11 cellular contexts compared by ENCODE assay signal in the genomic region with DNA sequence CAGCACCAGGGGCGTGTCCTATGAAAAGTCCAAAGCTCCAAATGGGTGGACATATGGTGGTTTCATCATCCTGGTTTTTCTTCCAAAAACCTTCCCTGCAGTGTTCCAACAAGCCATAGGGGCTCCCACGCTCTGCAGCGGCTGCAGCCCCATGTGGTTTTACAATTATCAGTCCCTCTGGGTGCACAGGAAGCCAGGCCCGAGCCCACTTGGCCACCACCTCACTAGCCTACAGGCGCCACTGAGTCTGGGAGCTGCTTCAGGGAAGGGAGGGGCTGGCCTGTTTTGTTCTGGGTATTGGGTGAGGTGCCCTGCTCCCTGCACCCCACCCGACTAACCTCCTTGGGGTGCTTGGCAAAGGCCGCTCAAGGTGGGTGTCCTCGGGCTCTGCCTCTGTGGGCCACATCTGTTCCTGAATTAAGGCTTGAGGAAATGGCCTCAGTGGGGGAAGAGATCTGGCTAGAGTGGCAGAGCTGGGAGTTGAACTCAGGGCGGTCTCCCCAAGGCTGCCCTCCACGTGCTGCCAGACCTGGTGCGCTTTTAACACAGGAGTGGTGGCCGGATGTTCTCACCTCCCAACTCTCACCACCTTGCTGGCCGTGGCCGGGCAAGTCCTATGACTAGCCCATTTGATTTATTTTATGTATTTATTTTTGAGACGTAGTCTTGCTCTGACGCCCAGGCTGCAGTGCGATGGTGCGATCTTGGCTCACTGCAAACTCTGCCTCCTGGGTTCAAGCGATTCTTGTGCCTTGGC. TPM values are rescaled to one million over a fixed set of nuclear protein-coding genes. Genes with fewer than 3 reads are reported as not detected.
DNase-seq lines count a peak whose midpoint lies in the region; ATAC-seq and TF ChIP-seq lines count a peak whose summit lies in the region.
"Had no signal": no experiment of that assay in that cellular context is flagged by ENCODE, and none has a peak within 500 bp of the region (broad histone marks: within the 10 kb centered on the region; RNA-seq: fewer than 3 reads in every experiment).

No MANE protein-coding gene starts in this region.

- intact Hi-C loops in activated CD8-positive, alpha-beta T cell treated with anti-CD3 and anti-CD28 coated beads for 36 hours (cut with micrococcal nuclease) = loop anchor here (10.0 kb wide), 1 partner anchor 165 kb away; the partner anchor contains the start of gene ARL2
- intact Hi-C loops in left ventricle myocardium superior (cut with micrococcal nuclease) = no loop called here

- no peak for TF ChIP-seq CTCF in activated CD8-positive, alpha-beta T cell treated with anti-CD3 and anti-CD28 coated beads for 36 hours (IDR thresholded peaks at IDR 0.05)
- TF ChIP-seq CTCF in thoracic aorta (IDR thresholded peaks at IDR 0.05) = peak; percentile 13

- no peaks in the 10 kb centered on the region for H3K27me3 ChIP-seq in thoracic aorta (replicated peaks; ENCODE audit: insufficient read depth)

- peak overlapping the region; percentile 51 for H3K27ac Mint-ChIP-seq in activated CD8-positive, alpha-beta T cell treated with anti-CD3 and anti-CD28 coated beads, Interleukin-2, amount 10 ng/mL, durations not matched to agents 7 days and 5 days
- no peak overlapping the region for H3K27ac Mint-ChIP-seq in activated CD8-positive, alpha-beta T cell treated with anti-CD3 and anti-CD28 coated beads for 36 hours
- H3K27ac Mint-ChIP-seq in T-helper 17 cell = peak overlapping the region; percentile 98

- H3K4me1 Mint-ChIP-seq in activated CD8-positive, alpha-beta T cell treated with anti-CD3 and anti-CD28 coated beads, Interleukin-2, amount 10 ng/mL, durations not matched to agents 7 days and 5 days (ENCODE audit: low read depth) = peaks cover 82% of the 10 kb centered on the region
- peaks cover 76% of the 10 kb centered on the region for H3K4me1 Mint-ChIP-seq in activated CD8-positive, alpha-beta T cell treated with anti-CD3 and anti-CD28 coated beads for 36 hours (ENCODE audit: low read depth)
- peaks cover 56% of the 10 kb centered on the region for H3K4me1 Mint-ChIP-seq in T-helper 17 cell

- no peaks in the 10 kb centered on the region for H3K9me3 ChIP-seq in T-helper 17 cell (ENCODE audit: control insufficient read depth, low read length, poor library complexity, severe bottlenecking)
- no peaks in the 10 kb centered on the region for H3K9me3 ChIP-seq in thoracic aorta

- no peak for DNase-seq in activated CD8-positive, alpha-beta T cell treated with anti-CD3 and anti-CD28 coated beads, Interleukin-2, amount 10 ng/mL, durations not matched to agents 7 days and 5 days
- DNase-seq in activated CD8-positive, alpha-beta T cell treated with anti-CD3 and anti-CD28 coated beads for 36 hours = no peak
- no peak for DNase-seq in T-helper 17 cell
- peak; percentile 72 for DNase-seq in left ventricle myocardium superior
- no peak for DNase-seq in thoracic aorta (ENCODE audit: low spot score)
- DNase-seq in DMS53 treated with DMSO at 0.1 percent for 48 hours (lab: John Stamatoyannopoulos, UW; ENCODE audit: unreplicated experiment) = no peak
- DNase-seq in NCI-H187 treated with DMSO at 0.1 percent for 48 hours (lab: John Stamatoyannopoulos, UW) = no peak
- DNase-seq: cerebellar nuclear complex, HCEC 1CT, NCI-H748 treated with DMSO at 0.1 percent for 48 hours had no signal

- CTCF ChIA-PET in activated CD8-positive, alpha-beta T cell treated with anti-CD3 and anti-CD28 coated beads, Interleukin-2, amount 10 ng/mL, durations not matched to agents 7 days and 5 days (lab: Charles Lee) = interaction anchor here (0.7 to 20.9 kb wide), 11 partner anchors 13 to 1193 kb away, joined by 3 to 491 read pairs (median 14); partner anchors contain the start of genes ARL2, EHD1, RASGRP2 and TM7SF2
- CTCF ChIA-PET in activated CD8-positive, alpha-beta T cell treated with anti-CD3 and anti-CD28 coated beads for 36 hours (lab: Charles Lee) = interaction anchor here (1.3 to 28.9 kb wide), 5 partner anchors 10 to 465 kb away, joined by 4 to 1168 read pairs (median 6); partner anchors contain the start of genes CDC42EP2 and EHD1

- no peak overlapping the region for H3K4me3 Mint-ChIP-seq in activated CD8-positive, alpha-beta T cell treated with anti-CD3 and anti-CD28 coated beads, Interleukin-2, amount 10 ng/mL, durations not matched to agents 7 days and 5 days
- no peak overlapping the region for H3K4me3 Mint-ChIP-seq in activated CD8-positive, alpha-beta T cell treated with anti-CD3 and anti-CD28 coated beads for 36 hours
- no peak overlapping the region for H3K4me3 Mint-ChIP-seq in T-helper 17 cell

- H3K27ac ChIP-seq in thoracic aorta = peak overlapping the region; percentile 54 to 57

- no peaks in the 10 kb centered on the region for H3K9me3 Mint-ChIP-seq in activated CD8-positive, alpha-beta T cell treated with anti-CD3 and anti-CD28 coated beads, Interleukin-2, amount 10 ng/mL, durations not matched to agents 7 days and 5 days (ENCODE audit: insufficient read depth)
- H3K9me3 Mint-ChIP-seq in activated CD8-positive, alpha-beta T cell treated with anti-CD3 and anti-CD28 coated beads for 36 hours = no peaks in the 10 kb centered on the region

- no peak for ATAC-seq in activated CD8-positive, alpha-beta T cell treated with anti-CD3 and anti-CD28 coated beads, Interleukin-2, amount 10 ng/mL, durations not matched to agents 7 days and 5 days
- no peak for ATAC-seq in activated CD8-positive, alpha-beta T cell treated with anti-CD3 and anti-CD28 coated beads for 36 hours
- ATAC-seq in T-helper 17 cell (no peak), left ventricle myocardium superior (peak; percentile 52), thoracic aorta (ENCODE audit: insufficient number of reproducible peaks, low FRiP score, low read depth) (no peak), GM21515 (IDR thresholded peaks at IDR 0.05; ENCODE audit: unreplicated experiment) (no peak)

- H3K27me3 Mint-ChIP-seq in activated CD8-positive, alpha-beta T cell treated with anti-CD3 and anti-CD28 coated beads, Interleukin-2, amount 10 ng/mL, durations not matched to agents 7 days and 5 days (ENCODE audit: low read depth) = no peaks in the 10 kb centered on the region
- no peaks in the 10 kb centered on the region for H3K27me3 Mint-ChIP-seq in activated CD8-positive, alpha-beta T cell treated with anti-CD3 and anti-CD28 coated beads for 36 hours
- no peaks in the 10 kb centered on the region for H3K27me3 Mint-ChIP-seq in T-helper 17 cell

- H3K4me3 ChIP-seq in thoracic aorta = no peak overlapping the region

- H3K36me3 Mint-ChIP-seq in activated CD8-positive, alpha-beta T cell treated with anti-CD3 and anti-CD28 coated beads, Interleukin-2, amount 10 ng/mL, durations not matched to agents 7 days and 5 days (ENCODE audit: low read depth) = peaks cover 30% of the 10 kb centered on the region
- peaks cover 21% of the 10 kb centered on the region for H3K36me3 Mint-ChIP-seq in activated CD8-positive, alpha-beta T cell treated with anti-CD3 and anti-CD28 coated beads for 36 hours (ENCODE audit: low read depth)
- H3K36me3 Mint-ChIP-seq in T-helper 17 cell (ENCODE audit: low read depth) = no peaks in the 10 kb centered on the region

- H3K36me3 ChIP-seq in thoracic aorta = peaks cover 18% of the 10 kb centered on the region

- peaks cover 22 to 58% of the 10 kb centered on the region in 2 donors for H3K4me1 ChIP-seq in thoracic aorta (ENCODE audit: control insufficient read depth in 1 of 2, low read depth in 2 of 2)

- POLR2A ChIA-PET in activated CD8-positive, alpha-beta T cell treated with anti-CD3 and anti-CD28 coated beads, Interleukin-2, amount 10 ng/mL, durations not matched to agents 7 days and 5 days (lab: Charles Lee) = interaction anchor here (0.7 to 27.1 kb wide), 8 partner anchors 11 to 268 kb away, joined by 3 to 469 read pairs (median 8); partner anchors contain the start of genes EHD1 and ZNHIT2
- POLR2A ChIA-PET in activated CD8-positive, alpha-beta T cell treated with anti-CD3 and anti-CD28 coated beads for 36 hours (lab: Charles Lee) = interaction anchor here (1.0 to 26.2 kb wide), 5 partner anchors 14 to 165 kb away, joined by 3 to 768 read pairs (median 3); partner anchors contain the start of genes EHD1 and SF1

RNA-seq across cellular contexts. Expression of gene CDC42BPG, which starts 5.3 kb away (rescaled TPM):
- total RNA-seq in activated CD8-positive, alpha-beta T cell treated with anti-CD3 and anti-CD28 coated beads, Interleukin-2, amount 10 ng/mL, durations not matched to agents 7 days and 5 days = 1 to 10 TPM in 1 of 2 experiments, under 1 TPM in 1; 0.61 to 1.2 TPM
- total RNA-seq in activated CD8-positive, alpha-beta T cell treated with anti-CD3 and anti-CD28 coated beads for 36 hours = under 1 TPM; 0.31 to 0.61 TPM
- total RNA-seq in T-helper 17 cell = 1 to 10 TPM; 4.0 to 7.7 TPM
- 0.40 TPM for total RNA-seq in left ventricle myocardium superior
- total RNA-seq in thoracic aorta = 1 to 10 TPM in 1 of 2 donors, under 1 TPM in 1; 0.68 to 1.2 TPM

RNA-seq across cellular contexts. Expression of gene EHD1, which starts 28.6 kb away (rescaled TPM):
- total RNA-seq in activated CD8-positive, alpha-beta T cell treated with anti-CD3 and anti-CD28 coated beads, Interleukin-2, amount 10 ng/mL, durations not matched to agents 7 days and 5 days = 100 to 1,000 TPM; 145 to 150 TPM
- total RNA-seq in activated CD8-positive, alpha-beta T cell treated with anti-CD3 and anti-CD28 coated beads for 36 hours = 10 to 100 TPM; 60.3 to 65.1 TPM
- total RNA-seq in T-helper 17 cell = 100 to 1,000 TPM; 184 to 212 TPM
- total RNA-seq in left ventricle myocardium superior = 52.5 TPM
- 100 to 1,000 TPM in 1 of 2 donors, 10 to 100 TPM in 1; 67.4 to 140 TPM for total RNA-seq in thoracic aorta

RNA-seq across cellular contexts. Expression of gene MEN1, which starts 39.4 kb away (rescaled TPM):
- 10 to 100 TPM; 32.9 to 34.0 TPM for total RNA-seq in activated CD8-positive, alpha-beta T cell treated with anti-CD3 and anti-CD28 coated beads, Interleukin-2, amount 10 ng/mL, durations not matched to agents 7 days and 5 days
- 10 to 100 TPM; 25.8 to 29.0 TPM for total RNA-seq in activated CD8-positive, alpha-beta T cell treated with anti-CD3 and anti-CD28 coated beads for 36 hours
- total RNA-seq in T-helper 17 cell (10 to 100 TPM; 25.8 to 27.0 TPM), left ventricle myocardium superior (9.1 TPM), thoracic aorta (10 to 100 TPM; 11.6 to 16.0 TPM)

RNA-seq across cellular contexts. Expression of gene MAP4K2, which starts 46.8 kb away (rescaled TPM):
- 10 to 100 TPM; 84.2 to 90.2 TPM for total RNA-seq in activated CD8-positive, alpha-beta T cell treated with anti-CD3 and anti-CD28 coated beads, Interleukin-2, amount 10 ng/mL, durations not matched to agents 7 days and 5 days
- 10 to 100 TPM; 56.4 to 58.0 TPM for total RNA-seq in activated CD8-positive, alpha-beta T cell treated with anti-CD3 and anti-CD28 coated beads for 36 hours
- total RNA-seq in T-helper 17 cell (10 to 100 TPM; 97.8 to 99.2 TPM), left ventricle myocardium superior (8.6 TPM), thoracic aorta (10 to 100 TPM; 23.3 to 39.1 TPM)
